ENCODE assay signal across 23 cellular contexts in the genomic region with DNA sequence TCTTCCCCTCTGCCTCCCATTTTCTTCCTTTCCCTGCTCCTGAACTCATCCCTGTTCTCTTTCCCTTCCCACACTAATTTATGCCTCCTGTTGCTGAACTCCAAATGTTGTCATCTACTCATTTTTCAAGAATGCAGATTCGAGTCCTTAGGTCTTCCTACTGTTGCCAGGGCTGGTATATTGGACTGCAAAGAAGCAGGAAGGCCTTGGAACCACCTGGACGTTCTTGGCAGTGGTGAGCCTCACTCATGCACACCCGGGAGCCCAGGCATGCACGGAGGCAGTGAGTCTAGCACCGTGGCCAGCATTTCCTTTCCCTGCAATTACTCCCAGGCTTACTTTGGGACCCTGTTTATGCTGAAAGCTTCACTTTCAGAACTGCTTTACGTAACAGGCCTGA.
"Had no signal": no experiment of that assay in that cellular context is flagged by ENCODE, and none has a peak within 500 bp of the region (broad histone marks: within the 10 kb centered on the region; RNA-seq: fewer than 3 reads in every experiment).

No MANE protein-coding gene starts in this region.

- H3K9me3 Mint-ChIP-seq: activated B cell treated with CpG ODN at 0.5 μM for 24 hours; activated naive CD4-positive, alpha-beta T cell treated with anti-CD3 and anti-CD28 coated beads for 36 hours; activated naive CD8-positive, alpha-beta T cell treated with anti-CD3 and anti-CD28 coated beads, Interleukin-2, amount 10 ng/mL, durations not matched to agents 7 days and 5 days; activated T-cell treated with anti-CD3 and anti-CD28 coated beads, Interleukin-2, amount 50 U/mL, for 4 hours; activated T-helper 2 cell treated with anti-CD3 and anti-CD28 coated beads, Interferon-gamma antibody, Interleukin-2, Interleukin-4, amounts not matched to agents 10 μg/mL and 5 μg/mL and 100 μg/mL, durations not matched to agents 14 hours and 24 hours and 36 hours; neural crest cell had no signal

- H3K36me3 ChIP-seq: gastrocnemius medialis, sigmoid colon, stomach, suprapubic skin, transverse colon had no signal

- H3K4me1 Mint-ChIP-seq: activated B cell treated with CpG ODN at 0.5 μM for 24 hours; activated naive CD8-positive, alpha-beta T cell treated with anti-CD3 and anti-CD28 coated beads, Interleukin-2, amount 10 ng/mL, durations not matched to agents 7 days and 5 days; memory B cell; stimulated activated memory B cell treated with anti-CD40 and anti-IgM and Interleukin-4, amounts not matched to agents 10 μg/mL and 1 μg/mL and 100 μg/mL, for 72 hours had no signal

- H3K27me3 ChIP-seq: gastrocnemius medialis, sigmoid colon, stomach, suprapubic skin, transverse colon had no signal

- H3K4me3 Mint-ChIP-seq: activated B cell treated with CpG ODN at 0.5 μM for 24 hours; activated naive CD4-positive, alpha-beta T cell treated with anti-CD3 and anti-CD28 coated beads for 36 hours; activated naive CD8-positive, alpha-beta T cell treated with anti-CD3 and anti-CD28 coated beads, Interleukin-2, amount 10 ng/mL, durations not matched to agents 7 days and 5 days; activated T-cell treated with anti-CD3 and anti-CD28 coated beads, Interleukin-2, amount 50 U/mL, for 4 hours; memory B cell; neural crest cell; stimulated activated memory B cell treated with anti-CD40 and anti-IgM and Interleukin-4, amounts not matched to agents 10 μg/mL and 1 μg/mL and 100 μg/mL, for 72 hours had no signal

- H3K27ac ChIP-seq: gastrocnemius medialis, sigmoid colon, stomach, suprapubic skin, transverse colon had no signal

- H3K27ac Mint-ChIP-seq: activated B cell treated with CpG ODN at 0.5 μM for 24 hours; activated naive CD4-positive, alpha-beta T cell treated with anti-CD3 and anti-CD28 coated beads for 36 hours; activated naive CD8-positive, alpha-beta T cell treated with anti-CD3 and anti-CD28 coated beads, Interleukin-2, amount 10 ng/mL, durations not matched to agents 7 days and 5 days; activated T-helper 2 cell treated with anti-CD3 and anti-CD28 coated beads, Interferon-gamma antibody, Interleukin-2, Interleukin-4, amounts not matched to agents 10 μg/mL and 5 μg/mL and 100 μg/mL, durations not matched to agents 14 hours and 24 hours and 36 hours; memory B cell; stimulated activated memory B cell treated with anti-CD40 and anti-IgM and Interleukin-4, amounts not matched to agents 10 μg/mL and 1 μg/mL and 100 μg/mL, for 72 hours had no signal

- H3K4me3 ChIP-seq: gastrocnemius medialis, mucosa of descending colon, sigmoid colon, smooth muscle cell, stomach, suprapubic skin, transverse colon had no signal

- H3K36me3 Mint-ChIP-seq: activated naive CD8-positive, alpha-beta T cell treated with anti-CD3 and anti-CD28 coated beads, Interleukin-2, amount 10 ng/mL, durations not matched to agents 7 days and 5 days; stimulated activated memory B cell treated with anti-CD40 and anti-IgM and Interleukin-4, amounts not matched to agents 10 μg/mL and 1 μg/mL and 100 μg/mL, for 72 hours had no signal

- ATAC-seq: activated T-cell treated with anti-CD3 and anti-CD28 coated beads, Interleukin-2, amount 50 U/mL, for 4 hours; gastrocnemius medialis; mucosa of descending colon; stimulated activated memory B cell treated with anti-CD40 and anti-IgM and Interleukin-4, amounts not matched to agents 10 μg/mL and 1 μg/mL and 100 μg/mL, for 72 hours had no signal

- H3K27me3 Mint-ChIP-seq: activated B cell treated with CpG ODN at 0.5 μM for 24 hours; stimulated activated memory B cell treated with anti-CD40 and anti-IgM and Interleukin-4, amounts not matched to agents 10 μg/mL and 1 μg/mL and 100 μg/mL, for 72 hours had no signal

- DNase-seq: activated B cell treated with CpG ODN at 0.5 μM for 24 hours; activated CD4-positive, alpha-beta T cell treated with anti-CD3 and anti-CD28 coated beads for 4 hours; activated CD4-positive, alpha-beta T cell treated with anti-CD3 and anti-CD28 coated beads, Interleukin-2, amount 50 U/mL, for 48 hours; activated CD8-positive, alpha-beta memory T cell treated with anti-CD3 and anti-CD28 coated beads, Interleukin-2, amount 50 U/mL, for 48 hours; activated naive CD4-positive, alpha-beta T cell treated with anti-CD3 and anti-CD28 coated beads for 36 hours; activated naive CD8-positive, alpha-beta T cell treated with anti-CD3 and anti-CD28 coated beads, Interleukin-2, amount 10 ng/mL, durations not matched to agents 7 days and 5 days; activated T-cell treated with anti-CD3 and anti-CD28 coated beads, Interleukin-2, amount 50 U/mL, for 4 hours; amniotic stem cell; effector CD4-positive, alpha-beta T cell; gastrocnemius medialis; head of caudate nucleus; mucosa of descending colon; sigmoid colon; stimulated activated CD4-positive, alpha-beta T cell treated with anti-CD3 and anti-CD28 coated beads, Interleukin-15, amount 100 ng/mL, for 24 hours; stomach; T-helper 9 cell; transverse colon had no signal

- H3K9me3 ChIP-seq: gastrocnemius medialis, mucosa of descending colon, sigmoid colon, stomach, suprapubic skin, transverse colon had no signal
